Comparison of ENCODE assay signal across 8 cellular contexts in the genomic region with DNA sequence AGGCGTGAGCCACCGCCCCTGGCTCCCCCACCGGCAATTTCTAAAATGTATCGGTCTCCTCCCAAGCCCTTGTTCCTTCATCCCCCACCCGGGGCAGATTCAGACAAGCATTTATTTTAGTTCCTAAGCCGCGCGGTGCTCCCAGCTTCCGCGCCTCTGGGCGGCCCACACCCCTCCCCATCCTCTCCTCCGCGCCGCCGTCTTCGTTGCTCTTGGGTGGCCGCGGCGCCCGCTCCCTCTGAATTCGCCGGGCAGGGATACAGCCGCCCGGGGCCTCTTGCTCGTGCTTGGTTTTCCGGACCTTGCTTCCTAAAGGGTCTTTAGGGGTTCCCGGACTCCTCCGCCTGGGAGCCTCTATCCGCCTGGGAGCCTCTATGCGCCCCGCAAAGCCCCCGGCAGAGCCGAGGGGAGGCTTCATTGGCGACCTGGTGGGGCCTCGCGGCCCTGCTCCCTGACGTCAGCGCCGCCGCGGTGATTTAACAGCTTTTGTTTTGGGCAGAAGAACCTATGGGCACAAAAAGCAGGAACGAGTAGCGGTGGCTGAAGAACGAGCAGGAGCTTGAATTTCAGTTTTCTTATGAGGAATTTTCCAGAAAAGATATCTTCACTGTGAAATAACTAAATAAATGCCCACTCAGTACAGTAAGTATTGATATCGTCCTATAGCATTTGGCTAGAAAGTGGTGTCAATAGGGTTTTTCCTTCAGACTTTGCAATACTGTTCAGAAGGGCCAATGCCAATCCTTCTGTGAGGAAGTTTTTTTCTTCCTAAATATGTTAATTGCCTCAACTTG. TPM values are rescaled to one million over a fixed set of nuclear protein-coding genes. Genes with fewer than 3 reads are reported as not detected.
DNase-seq lines count a peak whose midpoint lies in the region; ATAC-seq and TF ChIP-seq lines count a peak whose summit lies in the region.

No MANE protein-coding gene starts in this region.

- ATAC-seq in GM19043 (IDR thresholded peaks at IDR 0.05; ENCODE audit: low read depth, unreplicated experiment) (peak; percentile 65), HG03342 (IDR thresholded peaks at IDR 0.05; ENCODE audit: unreplicated experiment) (peak; percentile 73)

- DNase-seq in AML-193 (lab: John Stamatoyannopoulos, UW) (peak; percentile 74), NCI-H460 (ENCODE audit: extremely low read depth, low read depth) (peak; percentile 55), dermis blood vessel endothelial cell (peak; percentile 82)
- DNase-seq in activated CD4-positive, alpha-beta T cell treated with anti-CD3 and anti-CD28 coated beads, Interleukin-2, amount 50 U/mL, for 24 hours (ENCODE audit: low read depth in 1 of 2, low spot score in 1 of 2), result peak; percentile 50 to 57
- DNase-seq in stimulated activated CD4-positive, alpha-beta T cell treated with anti-CD3 and anti-CD28 coated beads, Interleukin-4, amount 100 ng/mL, for 1 hour, result peak; percentile 77

- no peaks in the 10 kb centered on the region for H3K27me3 ChIP-seq in liver (ENCODE audit: control insufficient read depth in 4 of 4, insufficient read depth in 4 of 4, low read length in 3 of 4)

- no peaks in the 10 kb centered on the region for H3K36me3 ChIP-seq in liver (ENCODE audit: control insufficient read depth in 4 of 4, insufficient read depth in 3 of 4, low read depth in 1 of 4, low read length in 3 of 4)

- 2% methylated on average over 45 of the region's 45 CpGs for WGBS in liver

- peaks cover 0 to 16% (median 9%) of the 10 kb centered on the region in 4 donors for H3K4me1 ChIP-seq in liver (ENCODE audit: control insufficient read depth in 4 of 4, insufficient read depth in 4 of 4, low read length in 3 of 4)

- TF ChIP-seq RAD21 in liver (IDR thresholded peaks at IDR 0.05), result no peak

- peak overlapping the region; percentile 84 to 91 for H3K9ac ChIP-seq in liver (ENCODE audit: low read depth in 1 of 2, low read length in 2 of 2)

- no peaks in the 10 kb centered on the region for H3K9me3 ChIP-seq in liver (ENCODE audit: control insufficient read depth in 4 of 4, low read length in 3 of 4)

- peak overlapping the region; percentile 67 to 81 (median 75) for H3K4me3 ChIP-seq in liver (ENCODE audit: low read depth in 1 of 3, low read length in 3 of 3)

- H3K27ac ChIP-seq in liver (ENCODE audit: low read depth in 1 of 2, low read length in 2 of 2), result peak overlapping the region; percentile 79 to 85

- no peak for TF ChIP-seq CTCF in liver (IDR thresholded peaks at IDR 0.05; ENCODE audit: low read depth, low read length, missing input control)

TF ChIP-seq in liver, 16 proteins besides CTCF, POLR2A, EP300 and RAD21:
- TF ChIP-seq, protein P1, sequence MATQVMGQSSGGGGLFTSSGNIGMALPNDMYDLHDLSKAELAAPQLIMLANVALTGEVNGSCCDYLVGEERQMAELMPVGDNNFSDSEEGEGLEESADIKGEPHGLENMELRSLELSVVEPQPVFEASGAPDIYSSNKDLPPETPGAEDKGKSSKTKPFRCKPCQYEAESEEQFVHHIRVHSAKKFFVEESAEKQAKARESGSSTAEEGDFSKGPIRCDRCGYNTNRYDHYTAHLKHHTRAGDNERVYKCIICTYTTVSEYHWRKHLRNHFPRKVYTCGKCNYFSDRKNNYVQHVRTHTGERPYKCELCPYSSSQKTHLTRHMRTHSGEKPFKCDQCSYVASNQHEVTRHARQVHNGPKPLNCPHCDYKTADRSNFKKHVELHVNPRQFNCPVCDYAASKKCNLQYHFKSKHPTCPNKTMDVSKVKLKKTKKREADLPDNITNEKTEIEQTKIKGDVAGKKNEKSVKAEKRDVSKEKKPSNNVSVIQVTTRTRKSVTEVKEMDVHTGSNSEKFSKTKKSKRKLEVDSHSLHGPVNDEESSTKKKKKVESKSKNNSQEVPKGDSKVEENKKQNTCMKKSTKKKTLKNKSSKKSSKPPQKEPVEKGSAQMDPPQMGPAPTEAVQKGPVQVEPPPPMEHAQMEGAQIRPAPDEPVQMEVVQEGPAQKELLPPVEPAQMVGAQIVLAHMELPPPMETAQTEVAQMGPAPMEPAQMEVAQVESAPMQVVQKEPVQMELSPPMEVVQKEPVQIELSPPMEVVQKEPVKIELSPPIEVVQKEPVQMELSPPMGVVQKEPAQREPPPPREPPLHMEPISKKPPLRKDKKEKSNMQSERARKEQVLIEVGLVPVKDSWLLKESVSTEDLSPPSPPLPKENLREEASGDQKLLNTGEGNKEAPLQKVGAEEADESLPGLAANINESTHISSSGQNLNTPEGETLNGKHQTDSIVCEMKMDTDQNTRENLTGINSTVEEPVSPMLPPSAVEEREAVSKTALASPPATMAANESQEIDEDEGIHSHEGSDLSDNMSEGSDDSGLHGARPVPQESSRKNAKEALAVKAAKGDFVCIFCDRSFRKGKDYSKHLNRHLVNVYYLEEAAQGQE (IDR thresholded peaks at IDR 0.05), result peak; percentile 18
- TF ChIP-seq RXRA (IDR thresholded peaks at IDR 0.05) (no peak), FOXA2 (IDR thresholded peaks at IDR 0.05) (no peak), YY1 (IDR thresholded peaks at IDR 0.05) (peak; percentile 48), SP1 (IDR thresholded peaks at IDR 0.05) (no peak), JUND (IDR thresholded peaks at IDR 0.05) (no peak), EGR1 (IDR thresholded peaks at IDR 0.05; ENCODE audit: low read depth in 2 of 2) (no peak), TAF1 (conservative IDR thresholded peaks at IDR 0.05) (peak; percentile 19), GABPA (IDR thresholded peaks at IDR 0.05 in 1 of 2, conservative IDR thresholded peaks at IDR 0.05 in 1 of 2) (no peak)
- TF ChIP-seq, protein P2, sequence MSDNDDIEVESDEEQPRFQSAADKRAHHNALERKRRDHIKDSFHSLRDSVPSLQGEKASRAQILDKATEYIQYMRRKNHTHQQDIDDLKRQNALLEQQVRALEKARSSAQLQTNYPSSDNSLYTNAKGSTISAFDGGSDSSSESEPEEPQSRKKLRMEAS (IDR thresholded peaks at IDR 0.05), result no peak
- TF ChIP-seq, protein P3, sequence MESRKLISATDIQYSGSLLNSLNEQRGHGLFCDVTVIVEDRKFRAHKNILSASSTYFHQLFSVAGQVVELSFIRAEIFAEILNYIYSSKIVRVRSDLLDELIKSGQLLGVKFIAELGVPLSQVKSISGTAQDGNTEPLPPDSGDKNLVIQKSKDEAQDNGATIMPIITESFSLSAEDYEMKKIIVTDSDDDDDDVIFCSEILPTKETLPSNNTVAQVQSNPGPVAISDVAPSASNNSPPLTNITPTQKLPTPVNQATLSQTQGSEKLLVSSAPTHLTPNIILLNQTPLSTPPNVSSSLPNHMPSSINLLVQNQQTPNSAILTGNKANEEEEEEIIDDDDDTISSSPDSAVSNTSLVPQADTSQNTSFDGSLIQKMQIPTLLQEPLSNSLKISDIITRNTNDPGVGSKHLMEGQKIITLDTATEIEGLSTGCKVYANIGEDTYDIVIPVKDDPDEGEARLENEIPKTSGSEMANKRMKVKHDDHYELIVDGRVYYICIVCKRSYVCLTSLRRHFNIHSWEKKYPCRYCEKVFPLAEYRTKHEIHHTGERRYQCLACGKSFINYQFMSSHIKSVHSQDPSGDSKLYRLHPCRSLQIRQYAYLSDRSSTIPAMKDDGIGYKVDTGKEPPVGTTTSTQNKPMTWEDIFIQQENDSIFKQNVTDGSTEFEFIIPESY (IDR thresholded peaks at IDR 0.05), result no peak

RNA-seq across cellular contexts. Expression of a gene that starts 37.3 kb away (rescaled TPM):
- total RNA-seq in NCI-H460 (2014; rRNA removed; shearing (Covaris generic)), result 96.1 and 96.3 TPM in 2 replicates
- polyA plus RNA-seq in NCI-H460 (2014; cell fraction: nucleus; rRNA removed), result 61.7 and 75.2 TPM in 2 replicates
- 36.8 and 49.9 TPM in 2 replicates for total RNA-seq in dermis blood vessel endothelial cell
- total RNA-seq in liver, result 10 to 100 TPM; 12.8 to 28.1 TPM
- 10 to 100 TPM in 1 of 2 donors, 1 to 10 TPM in 1; 8.3 to 13.9 TPM for polyA plus RNA-seq in liver

RNA-seq across cellular contexts. Expression of a gene that starts 37.5 kb away (rescaled TPM):
- 0.40 and 1.0 TPM in 2 replicates for total RNA-seq in NCI-H460 (2014; rRNA removed; shearing (Covaris generic))
- 1.6 TPM in 2 replicates for polyA plus RNA-seq in NCI-H460 (2014; cell fraction: nucleus; rRNA removed)
- 0.34 and 0.42 TPM in 2 replicates for total RNA-seq in dermis blood vessel endothelial cell
- total RNA-seq in liver, result 1 to 10 TPM in 1 of 2 donors, under 1 TPM in 1; 0.70 to 2.3 TPM
- 1 to 10 TPM in 1 of 2 donors, under 1 TPM in 1; 0.48 to 2.1 TPM for polyA plus RNA-seq in liver

Comparison
In these comparisons a context has a peak if more than half of its experiments do, and no peak if none do; other contexts are left out.
1. Peak in every context shown above with its lines: DNase-seq, ATAC-seq, H3K4me3 ChIP-seq and H3K27ac ChIP-seq.